Comparison of ENCODE assay signal across 1 cellular context in genomic region chr14:95770777-95771176, GRCh38.
TF ChIP-seq lines count a peak whose summit lies in the region.

No MANE protein-coding gene starts in this region.

TF ChIP-seq in GM23338, 12 proteins besides CTCF, POLR2A, EP300 and RAD21 (continued from another document):
- TF ChIP-seq ZNF462 (CRISPR knock-in tag; IDR thresholded peaks at IDR 0.05) (no peak), CREB1 (CRISPR knock-in tag; IDR thresholded peaks at IDR 0.05; ENCODE audit: low read depth) (no peak), EZH2phosphoT487 (IDR thresholded peaks at IDR 0.05; ENCODE audit: unreplicated experiment) (no peak), NANOG (IDR thresholded peaks at IDR 0.05; ENCODE audit: borderline replicate concordance) (no peak), ZNF114 (CRISPR knock-in tag; IDR thresholded peaks at IDR 0.05) (no peak)
